1 cellular context compared by ENCODE assay signal in genomic region chr17:38415250-38416194, GRCh38.
TF ChIP-seq lines count a peak whose summit lies in the region.

No MANE protein-coding gene starts in this region.

TF ChIP-seq in HCT116, 20 proteins besides CTCF, POLR2A, EP300 and RAD21 (continued from another document):
- TF ChIP-seq ZBTB33 (IDR thresholded peaks at IDR 0.05; ENCODE audit: extremely low read depth, insufficient replicate concordance, low read length) = no peak
- TF ChIP-seq EZH2phosphoT487 (IDR thresholded peaks at IDR 0.05; ENCODE audit: borderline replicate concordance) = no peak
- peak; percentile 38; the same call in 1 of the 2 replicates for TF ChIP-seq POLR2AphosphoS5 (IDR thresholded peaks at IDR 0.05; ENCODE audit: low read depth, low read length)
- TF ChIP-seq ATF3 (IDR thresholded peaks at IDR 0.05) = no peak
- no peak for TF ChIP-seq FOSL1 (IDR thresholded peaks at IDR 0.05; ENCODE audit: low read depth)
- TF ChIP-seq CBX3 (IDR thresholded peaks at IDR 0.05; ENCODE audit: low read depth) = no peak
